In the genomic region with DNA sequence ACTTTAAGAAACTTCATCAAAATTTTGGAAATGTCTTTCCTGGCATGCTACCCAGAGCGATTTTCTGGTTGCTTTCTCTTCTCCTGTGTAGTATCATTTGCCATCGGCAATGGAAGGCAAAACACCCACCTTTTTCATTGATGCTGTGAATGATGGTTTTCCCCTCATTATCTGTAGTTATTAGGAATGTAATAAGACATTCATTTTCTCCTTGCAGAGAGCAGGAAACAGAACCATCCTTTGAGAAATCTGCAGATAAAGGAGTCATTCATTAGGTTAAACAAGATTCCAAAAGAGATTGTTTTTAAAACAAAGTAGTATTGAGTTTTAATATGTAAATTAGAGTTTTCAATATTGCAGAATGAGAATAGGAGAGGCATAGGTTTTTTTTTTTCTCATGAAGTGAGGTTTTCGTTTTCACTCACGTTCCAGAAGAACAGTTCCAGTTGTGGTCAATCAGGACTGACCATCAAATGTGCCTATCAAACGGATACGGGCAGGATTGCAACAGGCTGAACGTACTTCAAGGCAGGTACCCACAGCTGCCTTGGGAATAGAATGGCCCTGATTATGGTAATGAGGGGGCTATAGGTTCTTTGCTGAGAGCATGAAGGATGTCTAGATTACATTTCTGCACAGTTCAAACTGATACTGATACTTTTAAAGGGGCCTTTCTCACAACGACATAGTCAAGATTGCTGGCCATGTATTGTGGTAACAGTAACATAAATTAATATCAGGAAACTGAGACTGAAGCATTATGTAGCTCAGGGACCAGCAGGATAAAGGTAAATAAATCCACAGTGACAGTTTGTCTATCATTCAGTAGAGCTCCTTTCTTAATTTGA, we compare ENCODE assay signal across 15 cellular contexts. TPM values are rescaled to one million over a fixed set of nuclear protein-coding genes. Genes with fewer than 3 reads are reported as not detected.
DNase-seq lines count a peak whose midpoint lies in the region; ATAC-seq, FAIRE-seq and TF ChIP-seq lines count a peak whose summit lies in the region.
"Had no signal": no experiment of that assay in that cellular context is flagged by ENCODE, and none has a peak within 500 bp of the region (broad histone marks: within the 10 kb centered on the region; RNA-seq: fewer than 3 reads in every experiment).

No MANE protein-coding gene starts in this region.

- ATAC-seq in HG02610 (IDR thresholded peaks at IDR 0.05; ENCODE audit: unreplicated experiment) (peak; percentile 89), HG03280 (IDR thresholded peaks at IDR 0.05; ENCODE audit: unreplicated experiment) (peak; percentile 62), HepG2 (no peak)
- ATAC-seq: natural killer cell treated with Interleukin-12 subunit alpha and Interleukin-12 subunit beta and Interleukin-15 and Interleukin-18, amount 100 ng/mL, for 72 hours had no signal

- H3K4me1 ChIP-seq in HepG2 (ENCODE audit: insufficient read depth, low read length) (no peaks in the 10 kb centered on the region), smooth muscle cell (ENCODE audit: low read depth) (peaks cover 5% of the 10 kb centered on the region)

- no peak overlapping the region for H3K4me2 ChIP-seq in HepG2 (ENCODE audit: low read depth, low read length)
- no peak overlapping the region for H3K4me2 ChIP-seq in smooth muscle cell

- TF ChIP-seq POLR2A in GM12891 (IDR thresholded peaks at IDR 0.05; ENCODE audit: low read depth, low read length) (no peak), HepG2 (IDR thresholded peaks at IDR 0.05; ENCODE audit: insufficient read depth in 1 of 2, low read depth in 2 of 2, low read length in 2 of 2) (no peak)

- FAIRE-seq in GM12891 (lab: Jason Lieb, UNC) = no peak
- no peak for FAIRE-seq in HepG2 (lab: Jason Lieb, UNC)
- FAIRE-seq: A204.1 had no signal

- CTCF ChIA-PET in HepG2 (lab: Yijun Ruan, JAX; ENCODE audit: low intra/inter-chr PET ratio, low total read pairs) = no interaction called here

- H3F3A ChIP-seq in smooth muscle cell (ENCODE audit: low read depth) = no peaks in the 10 kb centered on the region

- H3K36me3 ChIP-seq in HepG2 (replicated peaks in 1 of 2; ENCODE audit: control insufficient read depth in 1 of 2, insufficient read depth in 2 of 2, low read length in 2 of 2) (no peaks in the 10 kb centered on the region), smooth muscle cell (ENCODE audit: low read depth) (no peaks in the 10 kb centered on the region)

- POLR2A ChIA-PET in HepG2 (lab: Yijun Ruan, JAX) = no interaction called here

- H3K27me3 ChIP-seq in HepG2 (ENCODE audit: control insufficient read depth in 1 of 2, insufficient read depth in 2 of 2, low read length in 2 of 2) (peaks cover 0 to 8% of the 10 kb centered on the region in 2 experiments; a peak in 1 of 5 replicates), smooth muscle cell (ENCODE audit: low read depth) (no peaks in the 10 kb centered on the region)

- H3K9me3 ChIP-seq in HepG2 (ENCODE audit: low read length) (no peaks in the 10 kb centered on the region), smooth muscle cell (replicated peaks; ENCODE audit: low read depth) (no peaks in the 10 kb centered on the region)

- no TSS peak for BruUV-seq in HepG2 (replicated peaks; lab: Mats Ljungman, UMichigan)

- 17% methylated on average over 8 of the region's 8 CpGs for WGBS in HepG2 (ENCODE audit: low lambda C conversion rate)
- WGBS in smooth muscle cell (ENCODE audit: low lambda C conversion rate) = 90% methylated on average over 8 of the region's 8 CpGs

- H2AFZ ChIP-seq in HepG2 (ENCODE audit: low read length) = no peak overlapping the region
- H2AFZ ChIP-seq in smooth muscle cell (ENCODE audit: low read depth) = no peak overlapping the region

- H4K20me1 ChIP-seq in HepG2 (ENCODE audit: insufficient read depth, low read length) (no peaks in the 10 kb centered on the region), smooth muscle cell (ENCODE audit: low read depth) (no peaks in the 10 kb centered on the region)

- TF ChIP-seq RAD21 in HepG2 (CRISPR knock-in tag; IDR thresholded peaks at IDR 0.05) = no peak

- no peak overlapping the region for H3K9ac ChIP-seq in HepG2 (ENCODE audit: insufficient read depth, low read depth, low read length)
- no peak overlapping the region for H3K9ac ChIP-seq in smooth muscle cell (ENCODE audit: low read depth)

- in situ Hi-C loops in HepG2 (cut with HindIII; ENCODE audit: extremely low pct_ligation_motif_present, low pct_unique_long_range_greater_than_20kb) = loop anchor here (5.0 kb wide), 1 partner anchor 100 kb away; no protein-coding TSS in a partner anchor

- H3K4me3 ChIP-seq in HepG2 (replicated peaks in 1 of 3; ENCODE audit: insufficient read depth in 1 of 3, low read depth in 2 of 3, low read length in 3 of 3) (no peak overlapping the region), smooth muscle cell (no peak overlapping the region)

- TF ChIP-seq EP300 in HepG2 (IDR thresholded peaks at IDR 0.05; ENCODE audit: low read depth in 2 of 2, low read length in 2 of 2) = no peak
- TF ChIP-seq EP300 in HepG2 (CRISPR knock-in tag; IDR thresholded peaks at IDR 0.05; ENCODE audit: borderline replicate concordance) = no peak

- intact Hi-C loops in HepG2 (cut with micrococcal nuclease; ENCODE audit: unreplicated experiment) = loop anchor here (5.0 kb wide), 1 partner anchor 805 kb away; no protein-coding TSS in a partner anchor

- TF ChIP-seq CTCF in HepG2 (CRISPR knock-in tag; IDR thresholded peaks at IDR 0.05) = no peak
- no peak for TF ChIP-seq CTCF in smooth muscle cell (IDR thresholded peaks at IDR 0.05; ENCODE audit: borderline replicate concordance, insufficient read depth, poor library complexity, severe bottlenecking)

- no peaks in the 10 kb centered on the region for H3K79me2 ChIP-seq in HepG2 (ENCODE audit: insufficient read depth, low read length)
- no peaks in the 10 kb centered on the region for H3K79me2 ChIP-seq in smooth muscle cell (ENCODE audit: low read depth)

- DNase-seq in COLO829 (ENCODE audit: low spot score) = peak; percentile 95
- peak; percentile 16 for DNase-seq in GM19240 (ENCODE audit: insufficient read length, low spot score)
- DNase-seq in GM12891 (ENCODE audit: insufficient read length, low spot score) = no peak
- no peak for DNase-seq in HepG2 (ENCODE audit: low spot score)
- no peak for DNase-seq in germinal center (ENCODE audit: low spot score)
- DNase-seq in smooth muscle cell (lab: John Stamatoyannopoulos, UW; ENCODE audit: unreplicated experiment) = no peak
- DNase-seq: dermis blood vessel endothelial cell, NCI-H2029, T-helper 9 cell had no signal

- H3K27ac ChIP-seq in HepG2 (ENCODE audit: extremely low read length, insufficient read depth, low read length) (no peak overlapping the region), smooth muscle cell (ENCODE audit: low read depth) (no peak overlapping the region)

TF ChIP-seq in GM12891, 5 proteins besides CTCF, POLR2A, EP300 and RAD21:
- TF ChIP-seq POU2F2 (IDR thresholded peaks at IDR 0.05; ENCODE audit: low read depth, low read length) (no peak), SPI1 (IDR thresholded peaks at IDR 0.05; ENCODE audit: low read depth, low read length) (no peak), POLR2AphosphoS5 (IDR thresholded peaks at IDR 0.05; ENCODE audit: low read depth, low read length) (no peak), PAX5 (IDR thresholded peaks at IDR 0.05; ENCODE audit: insufficient read depth, low read length, severe bottlenecking) (no peak), TAF1 (IDR thresholded peaks at IDR 0.05; ENCODE audit: low read depth, low read length) (no peak)
TF ChIP-seq in GM12891: peak in this region for 0.

TF ChIP-seq in HepG2, 621 proteins besides CTCF, POLR2A, EP300 and RAD21 (continues in another document):
- TF ChIP-seq KAT7 (CRISPR knock-in tag; IDR thresholded peaks at IDR 0.05; ENCODE audit: borderline replicate concordance) (no peak), SRY (CRISPR knock-in tag; IDR thresholded peaks at IDR 0.05) (no peak), RARA (CRISPR knock-in tag; IDR thresholded peaks at IDR 0.05) (no peak), HMG20A (CRISPR knock-in tag; IDR thresholded peaks at IDR 0.05; ENCODE audit: borderline replicate concordance) (no peak), ZFP37 (CRISPR knock-in tag; IDR thresholded peaks at IDR 0.05; ENCODE audit: borderline replicate concordance) (no peak), ZNF329 (CRISPR knock-in tag; IDR thresholded peaks at IDR 0.05; ENCODE audit: low read depth) (no peak), DPF2 (CRISPR knock-in tag; IDR thresholded peaks at IDR 0.05; ENCODE audit: borderline replicate concordance, low read depth) (no peak)

RNA-seq across cellular contexts. Expression of a gene that starts 49.8 kb away (rescaled TPM):
- 0.01 TPM for polyA plus RNA-seq in GM12891 (2012; ENCODE audit: low read depth, missing spikeins)
- total RNA-seq in HepG2 (2016; rRNA removed; fragmentation: Illumina TruSeq; extraction: Trizol) (not detected in 2 replicates), smooth muscle cell (7.3 and 10.1 TPM in 2 replicates)
- total RNA-seq in HepG2 (2016; cell fraction: cytosol; rRNA removed; fragmentation: Illumina TruSeq; extraction: Trizol; ENCODE audit: low read depth) = not detected in 2 replicates
- total RNA-seq in HepG2 (2016; cell fraction: insoluble cytoplasmic fraction; rRNA removed; fragmentation: Illumina TruSeq; extraction: Trizol) = not detected in 2 replicates
- total RNA-seq in HepG2 (2016; cell fraction: membrane; rRNA removed; fragmentation: Illumina TruSeq; extraction: Trizol) = not detected in 2 replicates
- total RNA-seq in HepG2 (2016; cell fraction: nucleus; rRNA removed; fragmentation: Illumina TruSeq; extraction: Trizol) = not detected in 2 replicates
- polyA plus RNA-seq in HepG2 (2011; rRNA removed) (not detected in 2 replicates), smooth muscle cell (4.7 and 4.8 TPM in 2 replicates)
- polyA plus RNA-seq in HepG2 (2011; cell fraction: cytosol; rRNA removed) = not detected in 2 replicates
- not detected in 2 replicates for polyA plus RNA-seq in HepG2 (2011; cell fraction: nucleus; rRNA removed)
- polyA plus RNA-seq in HepG2 (2012) = not detected in 2 replicates
- polyA plus RNA-seq in HepG2 (2016; cell fraction: cytosol; fragmentation: Illumina TruSeq; extraction: Trizol; ENCODE audit: low read depth) = not detected in 2 replicates
- polyA plus RNA-seq in HepG2 (2016; cell fraction: insoluble cytoplasmic fraction; fragmentation: Illumina TruSeq; extraction: Trizol; ENCODE audit: low read depth) = not detected in 2 replicates
- not detected in 2 replicates for polyA plus RNA-seq in HepG2 (2016; cell fraction: membrane; fragmentation: Illumina TruSeq; extraction: Trizol; ENCODE audit: low read depth)
- polyA plus RNA-seq in HepG2 (2016; cell fraction: nucleus; fragmentation: Illumina TruSeq; extraction: Trizol; ENCODE audit: insufficient read depth, low read depth) = not detected in 2 replicates
- polyA minus RNA-seq in HepG2 (2011; rRNA and poly(A)+ RNA removed; ENCODE audit: low replicate concordance) = 0.09 TPM in 1 of 2 replicates, not detected in the other
- polyA minus RNA-seq in HepG2 (2011; cell fraction: cytosol; rRNA and poly(A)+ RNA removed) = not detected in 2 replicates
- polyA minus RNA-seq in HepG2 (2011; cell fraction: nucleus; rRNA and poly(A)+ RNA removed) = not detected in 2 replicates
- total RNA-seq: activated CD8-positive, alpha-beta memory T cell treated with anti-CD3 and anti-CD28 coated beads for 36 hours; natural killer cell treated with Interleukin-12 subunit alpha and Interleukin-12 subunit beta and Interleukin-15 and Interleukin-18, amount 100 ng/mL, for 72 hours had no signal
- polyA plus RNA-seq: IgD-negative memory B cell had no signal

Comparison
In these comparisons a context has a peak if more than half of its experiments do, and no peak if none do; other contexts are left out.
1. DNase-seq: peak in COLO829 (single experiment) and GM19240 (single experiment); none in GM12891 (single experiment), HepG2 (single experiment), germinal center (single experiment) and smooth muscle cell (single experiment).